21 cellular contexts compared by ENCODE assay signal in the genomic region with DNA sequence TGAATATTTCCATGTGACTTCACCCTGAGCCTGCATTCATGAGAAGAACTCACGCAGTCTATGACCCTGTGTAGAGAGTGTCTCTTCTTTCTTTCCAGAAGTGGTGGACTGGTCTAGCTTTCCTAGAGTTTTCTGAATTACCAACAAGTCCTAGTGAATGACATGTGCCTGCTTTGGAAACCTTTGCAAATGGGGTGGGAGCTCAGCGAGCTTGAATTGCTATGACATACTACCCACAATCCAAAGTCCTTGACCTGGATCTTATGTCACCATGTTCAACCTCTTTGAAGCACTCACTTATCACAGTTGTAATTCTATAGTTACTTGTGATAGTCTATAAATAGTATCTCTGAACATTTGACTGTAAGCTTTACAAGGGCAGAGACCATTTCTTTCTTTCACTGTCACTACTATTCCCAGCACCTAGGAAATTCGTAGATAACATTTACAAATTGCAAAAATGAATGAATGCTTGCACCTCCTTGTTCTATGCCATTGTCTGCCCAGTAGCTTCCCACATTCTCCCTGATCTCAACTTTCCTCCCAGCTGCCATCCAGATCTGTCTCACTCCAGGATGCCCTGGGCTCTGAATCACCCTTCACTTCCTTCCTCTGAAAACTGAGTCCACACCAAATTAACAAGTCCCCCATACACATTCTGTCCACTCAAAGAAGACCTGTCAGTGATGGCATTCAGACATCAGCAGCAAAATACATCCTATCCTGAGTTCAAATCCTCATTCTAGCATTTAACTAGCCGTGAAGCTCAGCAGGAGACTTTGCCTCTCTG.
A peak's percentile ranks its signal among the peaks of the same experiment; 100 is the strongest.
DNase-seq lines count a peak whose midpoint lies in the region; ATAC-seq, FAIRE-seq and TF ChIP-seq lines count a peak whose summit lies in the region.
"Had no signal": no experiment of that assay in that cellular context is flagged by ENCODE, and none has a peak within 500 bp of the region (broad histone marks: within the 10 kb centered on the region; RNA-seq: fewer than 3 reads in every experiment).

No MANE protein-coding gene starts in this region.

- no peaks in the 10 kb centered on the region for H3K4me1 ChIP-seq in hepatocyte (ENCODE audit: insufficient read depth)
- H3K4me1 ChIP-seq in small intestine (ENCODE audit: control insufficient read depth in 2 of 2, insufficient read depth in 1 of 2, low read depth in 1 of 2, low read length in 1 of 2) = no peaks in the 10 kb centered on the region
- H3K4me1 ChIP-seq: Peyer's patch, SJCRH30 had no signal

- TF ChIP-seq CTCF in hepatocyte (IDR thresholded peaks at IDR 0.05; ENCODE audit: poor library complexity) (no peak), GM13976 (IDR thresholded peaks at IDR 0.05; ENCODE audit: borderline replicate concordance, control extremely low read depth, extremely low read depth, insufficient read depth, missing control alignments) (no peak)

- no peak for FAIRE-seq in small intestine (lab: Jason Lieb, UNC)
- FAIRE-seq: GM12878 had no signal

- no peaks in the 10 kb centered on the region for H4K20me1 ChIP-seq in hepatocyte (ENCODE audit: insufficient read depth, poor library complexity, severe bottlenecking)
- H4K20me1 ChIP-seq: BLaER1 treated with 17β-estradiol and CSF1 and Interleukin-3, amounts not matched to agents 10 nM and 100 nM had no signal

- in situ Hi-C loops in GM13976 (cut with MboI; ENCODE audit: low sequenced_read_pairs, unreplicated experiment) = no loop called here

- H3K9me3 ChIP-seq in hepatocyte (ENCODE audit: low read depth) (no peaks in the 10 kb centered on the region), small intestine (ENCODE audit: control insufficient read depth, low read depth) (no peaks in the 10 kb centered on the region)
- H3K9me3 ChIP-seq: BLaER1 treated with 17β-estradiol and CSF1 and Interleukin-3, amounts not matched to agents 10 nM and 100 nM; Caco-2; Peyer's patch; SJCRH30 had no signal

- H3K36me3 ChIP-seq in hepatocyte (replicated peaks; ENCODE audit: insufficient read depth, low read depth) (no peaks in the 10 kb centered on the region), small intestine (ENCODE audit: control insufficient read depth in 2 of 2, insufficient read depth in 2 of 2, low read length in 2 of 2) (no peaks in the 10 kb centered on the region)
- H3K36me3 ChIP-seq: BLaER1 treated with 17β-estradiol and CSF1 and Interleukin-3, amounts not matched to agents 10 nM and 100 nM; Peyer's patch; SJCRH30 had no signal

- DNase-seq in HT1080 (ENCODE audit: low read depth) = peak; percentile 66
- peak; percentile 9 for DNase-seq in NCI-H69 (lab: John Stamatoyannopoulos, UW)
- DNase-seq in hepatocyte (ENCODE audit: low spot score) = peak; percentile 13
- peak; percentile 1 for DNase-seq in small intestine
- DNase-seq in GM13976 (ENCODE audit: low spot score) = no peak
- DNase-seq in stimulated activated CD4-positive, alpha-beta T cell treated with anti-CD3 and anti-CD28 coated beads, Interleukin-4, amount 100 ng/mL, for 24 hours = no peak
- DNase-seq: Caco-2; CD4-positive, alpha-beta memory T cell; DMS 273 treated with DMSO at 0.1 percent for 48 hours; DMS79 treated with DMSO at 0.1 percent for 48 hours; GOT3; NCI-H1105; NCI-H146; NCI-H2029; NCI-H2171; NCI-H524 treated with DMSO at 0.1 percent for 48 hours; Peyer's patch; SJCRH30 had no signal

- H3K4me2 ChIP-seq in hepatocyte = no peak overlapping the region
- H3K4me2 ChIP-seq: BLaER1 treated with 17β-estradiol and CSF1 and Interleukin-3, amounts not matched to agents 10 nM and 100 nM had no signal

- no peaks in the 10 kb centered on the region for H3K79me2 ChIP-seq in hepatocyte

- H2AFZ ChIP-seq in hepatocyte = no peak overlapping the region

- WGBS in hepatocyte (ENCODE audit: low lambda C conversion rate, missing lambda C conversion rate) = 90% methylated on average over 4 of the region's 4 CpGs
- WGBS in small intestine, 3 donors = 47 to 79% (median 57%) methylated on average over 4 of the region's 4 CpGs

- H3K9me2 ChIP-seq in hepatocyte (replicated peaks; ENCODE audit: insufficient read depth) = no peaks in the 10 kb centered on the region

- ATAC-seq in HG02884 (IDR thresholded peaks at IDR 0.05; ENCODE audit: unreplicated experiment) = no peak
- ATAC-seq: GM12878 had no signal

- no peak overlapping the region for H3K4me3 ChIP-seq in hepatocyte
- no peak overlapping the region for H3K4me3 ChIP-seq in small intestine (ENCODE audit: low read depth in 1 of 2, low read length in 2 of 2)
- H3K4me3 ChIP-seq: BLaER1 treated with 17β-estradiol and CSF1 and Interleukin-3, amounts not matched to agents 10 nM and 100 nM; GM12878; Peyer's patch; SJCRH30 had no signal

- H3K27me3 ChIP-seq in hepatocyte (no peaks in the 10 kb centered on the region), small intestine (ENCODE audit: control insufficient read depth in 2 of 2, insufficient read depth in 2 of 2, low read length in 2 of 2) (no peaks in the 10 kb centered on the region)
- H3K27me3 ChIP-seq: BLaER1 treated with 17β-estradiol and CSF1 and Interleukin-3, amounts not matched to agents 10 nM and 100 nM; Peyer's patch; SJCRH30 had no signal

- peak overlapping the region; percentile 38 for H3K27ac ChIP-seq in hepatocyte
- H3K27ac ChIP-seq in small intestine (ENCODE audit: low read depth in 1 of 2, low read length in 1 of 2) = no peak overlapping the region
- H3K27ac ChIP-seq: BLaER1 treated with 17β-estradiol and CSF1 and Interleukin-3, amounts not matched to agents 10 nM and 100 nM; Peyer's patch; SJCRH30 had no signal

Comparison
In these comparisons a context has a peak if more than half of its experiments do, and no peak if none do; other contexts are left out.
1. DNase-seq: peak in HT1080 (single experiment), NCI-H69 (single experiment), hepatocyte (single experiment) and small intestine (single experiment); none in GM13976 (single experiment) and stimulated activated CD4-positive, alpha-beta T cell treated with anti-CD3 and anti-CD28 coated beads, Interleukin-4, amount 100 ng/mL, for 24 hours (single experiment).